ENCODE assay signal across 32 cellular contexts in the genomic region with DNA sequence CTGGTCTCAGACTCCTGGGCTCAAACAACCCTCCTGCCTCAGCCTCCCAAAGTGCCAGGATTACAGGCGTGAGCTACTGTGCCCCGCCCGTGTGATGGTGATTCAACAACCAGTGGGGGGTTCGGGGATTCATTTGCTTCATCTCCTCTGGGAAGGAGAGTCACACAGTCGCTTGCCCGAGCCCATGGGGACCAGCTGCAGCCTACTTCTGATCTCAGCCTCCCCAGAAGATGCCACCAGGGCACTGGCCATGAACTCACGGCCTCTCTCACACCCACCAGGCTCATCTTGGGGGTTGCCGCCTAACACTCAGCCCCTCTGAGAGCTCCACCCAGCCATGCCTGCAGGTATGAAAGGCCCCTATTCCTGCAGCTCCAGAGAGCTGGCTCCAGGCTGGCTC. TPM values are rescaled to one million over a fixed set of nuclear protein-coding genes. Genes with fewer than 3 reads are reported as not detected.
"Had no signal": no experiment of that assay in that cellular context is flagged by ENCODE, and none has a peak within 500 bp of the region (broad histone marks: within the 10 kb centered on the region; RNA-seq: fewer than 3 reads in every experiment).

No MANE protein-coding gene starts in this region.

- H3K27me3 ChIP-seq: adrenal gland, body of pancreas, breast epithelium, MG63 had no signal

- ATAC-seq: activated CD8-positive, alpha-beta T cell treated with anti-CD3 and anti-CD28 coated beads, Interleukin-2, amount 10 ng/mL, durations not matched to agents 7 days and 5 days; activated naive CD4-positive, alpha-beta T cell treated with anti-CD3 and anti-CD28 coated beads, Interleukin-2, amount 50 U/mL, for 72 hours; body of pancreas; Panc1; SK-N-SH treated with all-trans-retinoic acid at 6 μM for 48 hours had no signal

- H3K9me3 ChIP-seq: adrenal gland, body of pancreas, breast epithelium, MG63 had no signal

- H3K4me3 ChIP-seq: adrenal gland, body of pancreas, breast epithelium, MG63 had no signal

- H3K36me3 ChIP-seq: breast epithelium had no signal

- H3K9me3 Mint-ChIP-seq: activated CD4-positive, alpha-beta T cell treated with anti-CD3 and anti-CD28 coated beads, Interleukin-2, amount 10 ng/mL, durations not matched to agents 24 days and 14 days; activated naive CD4-positive, alpha-beta T cell treated with anti-CD3 and anti-CD28 coated beads for 36 hours; activated naive CD4-positive, alpha-beta T cell treated with anti-CD3 and anti-CD28 coated beads, Interleukin-2, amount 50 U/mL, for 72 hours; activated T-cell treated with anti-CD3 and anti-CD28 coated beads, Interleukin-2, amount 50 U/mL, for 24 hours; activated T-helper 2 cell treated with anti-CD3 and anti-CD28 coated beads, Interferon-gamma antibody, Interleukin-2, Interleukin-4, amounts not matched to agents 10 μg/mL and 5 μg/mL and 100 μg/mL, durations not matched to agents 14 hours and 24 hours and 36 hours had no signal

- DNase-seq: activated CD4-positive, alpha-beta T cell treated with anti-CD3 and anti-CD28 coated beads, Interleukin-2, amount 10 ng/mL, durations not matched to agents 24 days and 14 days; activated CD4-positive, alpha-beta T cell treated with anti-CD3 and anti-CD28 coated beads, Interleukin-2, amount 50 U/mL, for 48 hours; activated CD8-positive, alpha-beta T cell treated with anti-CD3 and anti-CD28 coated beads, Interleukin-2, amount 10 ng/mL, durations not matched to agents 7 days and 5 days; activated gamma-delta T cell treated with Interleukin-2 at 50 U/mL for 16 hours; activated naive CD4-positive, alpha-beta T cell treated with anti-CD3 and anti-CD28 coated beads for 36 hours; activated T-cell treated with anti-CD3 and anti-CD28 coated beads, Interleukin-2, amount 50 U/mL, for 24 hours; adrenal gland; body of pancreas; Kasumi-1; MG63; NCI-H1048; NCI-H1105 treated with DMSO at 0.1 percent for 48 hours; NCI-H1436; NCI-H1694; NCI-H1930; NCI-H2081 treated with DMSO at 0.1 percent for 48 hours; NCI-H226; NCI-H524 treated with DMSO at 0.1 percent for 48 hours; SIG-M5; T-helper 1 cell; T-helper 2 cell; T-helper 9 cell had no signal

- H3K27ac ChIP-seq: adrenal gland, body of pancreas, breast epithelium had no signal

- H3K27ac Mint-ChIP-seq: activated CD4-positive, alpha-beta T cell treated with anti-CD3 and anti-CD28 coated beads, Interleukin-2, amount 10 ng/mL, durations not matched to agents 24 days and 14 days; activated CD8-positive, alpha-beta T cell treated with anti-CD3 and anti-CD28 coated beads, Interleukin-2, amount 10 ng/mL, durations not matched to agents 7 days and 5 days; activated naive CD4-positive, alpha-beta T cell treated with anti-CD3 and anti-CD28 coated beads for 36 hours; activated T-cell treated with anti-CD3 and anti-CD28 coated beads, Interleukin-2, amount 50 U/mL, for 24 hours; activated T-helper 2 cell treated with anti-CD3 and anti-CD28 coated beads, Interferon-gamma antibody, Interleukin-2, Interleukin-4, amounts not matched to agents 10 μg/mL and 5 μg/mL and 100 μg/mL, durations not matched to agents 14 hours and 24 hours and 36 hours had no signal

- H3K4me3 Mint-ChIP-seq: activated CD4-positive, alpha-beta T cell treated with anti-CD3 and anti-CD28 coated beads, Interleukin-2, amount 10 ng/mL, durations not matched to agents 24 days and 14 days; activated CD8-positive, alpha-beta T cell treated with anti-CD3 and anti-CD28 coated beads, Interleukin-2, amount 10 ng/mL, durations not matched to agents 7 days and 5 days; activated naive CD4-positive, alpha-beta T cell treated with anti-CD3 and anti-CD28 coated beads for 36 hours; activated T-cell treated with anti-CD3 and anti-CD28 coated beads, Interleukin-2, amount 50 U/mL, for 24 hours had no signal

- H3K27me3 Mint-ChIP-seq: activated CD4-positive, alpha-beta T cell treated with anti-CD3 and anti-CD28 coated beads, Interleukin-2, amount 10 ng/mL, durations not matched to agents 24 days and 14 days; activated T-cell treated with anti-CD3 and anti-CD28 coated beads, Interleukin-2, amount 50 U/mL, for 24 hours had no signal

- H3K4me1 ChIP-seq: breast epithelium had no signal

RNA-seq across cellular contexts. Expression of a gene that starts 16.6 kb away (rescaled TPM):
- total RNA-seq: activated CD8-positive, alpha-beta T cell treated with anti-CD3 and anti-CD28 coated beads, Interleukin-2, amount 10 ng/mL, durations not matched to agents 7 days and 5 days had no signal

RNA-seq across cellular contexts. Expression of a gene that starts 44.2 kb away (rescaled TPM):
- total RNA-seq: activated CD4-positive, alpha-beta T cell treated with anti-CD3 and anti-CD28 coated beads, Interleukin-2, amount 10 ng/mL, durations not matched to agents 24 days and 14 days; activated CD8-positive, alpha-beta T cell treated with anti-CD3 and anti-CD28 coated beads, Interleukin-2, amount 10 ng/mL, durations not matched to agents 7 days and 5 days; activated naive CD4-positive, alpha-beta T cell treated with anti-CD3 and anti-CD28 coated beads for 36 hours; activated naive CD4-positive, alpha-beta T cell treated with anti-CD3 and anti-CD28 coated beads, Interleukin-2, amount 50 U/mL, for 72 hours; activated T-helper 2 cell treated with anti-CD3 and anti-CD28 coated beads, Interferon-gamma antibody, Interleukin-2, Interleukin-4, amounts not matched to agents 10 μg/mL and 5 μg/mL and 100 μg/mL, durations not matched to agents 14 hours and 24 hours and 36 hours; astrocyte; body of pancreas; breast epithelium; cardiac septum; NCI-H460; RPMI7951; SK-MEL-5 had no signal

RNA-seq across cellular contexts. Expression of a gene that starts 48.0 kb away (rescaled TPM):
- total RNA-seq: activated CD4-positive, alpha-beta T cell treated with anti-CD3 and anti-CD28 coated beads, Interleukin-2, amount 10 ng/mL, durations not matched to agents 24 days and 14 days; activated CD8-positive, alpha-beta T cell treated with anti-CD3 and anti-CD28 coated beads, Interleukin-2, amount 10 ng/mL, durations not matched to agents 7 days and 5 days; activated naive CD4-positive, alpha-beta T cell treated with anti-CD3 and anti-CD28 coated beads for 36 hours; activated naive CD4-positive, alpha-beta T cell treated with anti-CD3 and anti-CD28 coated beads, Interleukin-2, amount 50 U/mL, for 72 hours; activated T-helper 2 cell treated with anti-CD3 and anti-CD28 coated beads, Interferon-gamma antibody, Interleukin-2, Interleukin-4, amounts not matched to agents 10 μg/mL and 5 μg/mL and 100 μg/mL, durations not matched to agents 14 hours and 24 hours and 36 hours; astrocyte; body of pancreas; cardiac septum; NCI-H460; RPMI7951 had no signal
